In genomic region chr2:112803691-112804521, GRCh38 we compare ENCODE assay signal across 13 cellular contexts. TPM values are rescaled to one million over a fixed set of nuclear protein-coding genes. Genes with fewer than 3 reads are reported as not detected.
A peak's percentile ranks its signal among the peaks of the same experiment; 100 is the strongest.
DNase-seq lines count a peak whose midpoint lies in the region; ATAC-seq and TF ChIP-seq lines count a peak whose summit lies in the region.
"Had no signal": no experiment of that assay in that cellular context is flagged by ENCODE, and none has a peak within 500 bp of the region (broad histone marks: within the 10 kb centered on the region; RNA-seq: fewer than 3 reads in every experiment).

No MANE protein-coding gene starts in this region.

- no peaks in the 10 kb centered on the region for H3K9me3 ChIP-seq in CD8-positive, alpha-beta memory T cell (ENCODE audit: low read length)

- peaks cover 11% of the 10 kb centered on the region for H3K36me3 Mint-ChIP-seq in activated naive CD4-positive, alpha-beta T cell treated with anti-CD3 and anti-CD28 coated beads, Interleukin-2, amount 10 ng/mL, durations not matched to agents 7 days and 5 days
- no peaks in the 10 kb centered on the region for H3K36me3 Mint-ChIP-seq in activated naive CD4-positive, alpha-beta T cell treated with anti-CD3 and anti-CD28 coated beads for 36 hours (ENCODE audit: low read depth)
- H3K36me3 Mint-ChIP-seq in CD8-positive, alpha-beta memory T cell = peaks cover 0 to 9% (median 0%) of the 10 kb centered on the region in 3 donors

- TF ChIP-seq CTCF in brain microvascular endothelial cell (IDR thresholded peaks at IDR 0.05; ENCODE audit: low read depth, low read length, missing control alignments) = no peak

- CTCF ChIA-PET in activated naive CD4-positive, alpha-beta T cell treated with anti-CD3 and anti-CD28 coated beads, Interleukin-2, amount 10 ng/mL, durations not matched to agents 7 days and 5 days (lab: Charles Lee) = interaction anchor here (1.3 kb wide), 1 partner anchor 81 kb away, joined by 3 read pairs; no protein-coding TSS in a partner anchor
- CTCF ChIA-PET in activated naive CD4-positive, alpha-beta T cell treated with anti-CD3 and anti-CD28 coated beads for 36 hours (lab: Charles Lee) = no interaction called here
- CTCF ChIA-PET in CD8-positive, alpha-beta memory T cell (lab: Charles Lee) = no interaction called here

- no peak overlapping the region for H3K4me3 ChIP-seq in brain microvascular endothelial cell (ENCODE audit: low read depth, low read length)
- no peak overlapping the region for H3K4me3 ChIP-seq in CD8-positive, alpha-beta memory T cell (ENCODE audit: low read length)

- no peak overlapping the region for H3K4me3 Mint-ChIP-seq in activated naive CD4-positive, alpha-beta T cell treated with anti-CD3 and anti-CD28 coated beads, Interleukin-2, amount 10 ng/mL, durations not matched to agents 7 days and 5 days
- H3K4me3 Mint-ChIP-seq in activated naive CD4-positive, alpha-beta T cell treated with anti-CD3 and anti-CD28 coated beads for 36 hours = no peak overlapping the region
- no peak overlapping the region for H3K4me3 Mint-ChIP-seq in CD8-positive, alpha-beta memory T cell

- no peaks in the 10 kb centered on the region for H3K4me1 ChIP-seq in CD8-positive, alpha-beta memory T cell (ENCODE audit: insufficient read depth, low read length)

- in situ Hi-C loops in brain microvascular endothelial cell (cut with HindIII; ENCODE audit: low pct_ligation_motif_present, low sequenced_read_pairs) = no loop called here

- no peaks in the 10 kb centered on the region for H3K36me3 ChIP-seq in brain microvascular endothelial cell (replicated peaks)
- no peaks in the 10 kb centered on the region for H3K36me3 ChIP-seq in CD8-positive, alpha-beta memory T cell (ENCODE audit: insufficient read depth, low read length)

- peaks cover 11% of the 10 kb centered on the region for H3K9me3 Mint-ChIP-seq in activated naive CD4-positive, alpha-beta T cell treated with anti-CD3 and anti-CD28 coated beads, Interleukin-2, amount 10 ng/mL, durations not matched to agents 7 days and 5 days
- H3K9me3 Mint-ChIP-seq in activated naive CD4-positive, alpha-beta T cell treated with anti-CD3 and anti-CD28 coated beads for 36 hours = peaks cover 11% of the 10 kb centered on the region
- H3K9me3 Mint-ChIP-seq in CD8-positive, alpha-beta memory T cell = peaks cover 2 to 7% (median 7%) of the 10 kb centered on the region in 5 donors

- no peak for DNase-seq in activated naive CD4-positive, alpha-beta T cell treated with anti-CD3 and anti-CD28 coated beads, Interleukin-2, amount 10 ng/mL, durations not matched to agents 7 days and 5 days
- DNase-seq in activated naive CD4-positive, alpha-beta T cell treated with anti-CD3 and anti-CD28 coated beads for 36 hours = no peak
- DNase-seq in HuH-7.5 (ENCODE audit: low spot score) (peak; percentile 45), brain microvascular endothelial cell (peak; percentile 90), HK-2 (ENCODE audit: unreplicated experiment) (no peak)
- DNase-seq in stimulated activated naive CD8-positive, alpha-beta T cell treated with anti-CD3 and anti-CD28 coated beads, Interleukin-15, Interleukin-2, amounts not matched to agents 100 U/mL and 50 U/mL, for 24 hours = no peak
- no peak for DNase-seq in CD8-positive, alpha-beta memory T cell
- no peak for DNase-seq in stimulated activated naive CD4-positive, alpha-beta T cell (lab: John Stamatoyannopoulos, UW)
- DNase-seq: activated CD4-positive, CD25-positive, alpha-beta regulatory T cell; NCI-H524 had no signal

- intact Hi-C loops in activated naive CD4-positive, alpha-beta T cell treated with anti-CD3 and anti-CD28 coated beads for 36 hours (cut with micrococcal nuclease) = loop anchor here (1.0 kb wide), 1 partner anchor 8 kb away; no protein-coding TSS in a partner anchor

- peaks cover 7% of the 10 kb centered on the region for H3K27me3 Mint-ChIP-seq in activated naive CD4-positive, alpha-beta T cell treated with anti-CD3 and anti-CD28 coated beads, Interleukin-2, amount 10 ng/mL, durations not matched to agents 7 days and 5 days
- no peaks in the 10 kb centered on the region for H3K27me3 Mint-ChIP-seq in activated naive CD4-positive, alpha-beta T cell treated with anti-CD3 and anti-CD28 coated beads for 36 hours (ENCODE audit: low read depth)
- H3K27me3 Mint-ChIP-seq in CD8-positive, alpha-beta memory T cell = peaks cover 0 to 6% of the 10 kb centered on the region in 2 donors

- POLR2A ChIA-PET in CD8-positive, alpha-beta memory T cell (lab: Charles Lee) = no interaction called here

- peak; percentile 89 for ATAC-seq in stimulated activated naive CD8-positive, alpha-beta T cell treated with anti-CD3 and anti-CD28 coated beads, Interleukin-15, Interleukin-2, amounts not matched to agents 100 U/mL and 50 U/mL, for 24 hours
- ATAC-seq: left lobe of liver had no signal

- H3K4me1 Mint-ChIP-seq in activated naive CD4-positive, alpha-beta T cell treated with anti-CD3 and anti-CD28 coated beads, Interleukin-2, amount 10 ng/mL, durations not matched to agents 7 days and 5 days = peaks cover 47% of the 10 kb centered on the region
- peaks cover 17% of the 10 kb centered on the region for H3K4me1 Mint-ChIP-seq in activated naive CD4-positive, alpha-beta T cell treated with anti-CD3 and anti-CD28 coated beads for 36 hours (ENCODE audit: low read depth)
- H3K4me1 Mint-ChIP-seq in CD8-positive, alpha-beta memory T cell = peaks cover 0 to 4% (median 3%) of the 10 kb centered on the region in 3 donors

- H3K27ac ChIP-seq in brain microvascular endothelial cell = peak overlapping the region; percentile 85
- H3K27ac ChIP-seq in CD8-positive, alpha-beta memory T cell (ENCODE audit: low read depth, low read length) = no peak overlapping the region

- H3K27me3 ChIP-seq in brain microvascular endothelial cell (replicated peaks) = no peaks in the 10 kb centered on the region
- no peaks in the 10 kb centered on the region for H3K27me3 ChIP-seq in CD8-positive, alpha-beta memory T cell (ENCODE audit: insufficient read depth, low read length, poor library complexity, severe bottlenecking)

- peak overlapping the region; percentile 56 for H3K27ac Mint-ChIP-seq in activated naive CD4-positive, alpha-beta T cell treated with anti-CD3 and anti-CD28 coated beads, Interleukin-2, amount 10 ng/mL, durations not matched to agents 7 days and 5 days
- H3K27ac Mint-ChIP-seq in activated naive CD4-positive, alpha-beta T cell treated with anti-CD3 and anti-CD28 coated beads for 36 hours = no peak overlapping the region
- H3K27ac Mint-ChIP-seq in CD8-positive, alpha-beta memory T cell = no peak overlapping the region

RNA-seq across cellular contexts. Expression of gene IL1A, which starts 19.6 kb away (rescaled TPM):
- under 1 TPM; 0.17 to 0.29 TPM for total RNA-seq in activated naive CD4-positive, alpha-beta T cell treated with anti-CD3 and anti-CD28 coated beads for 36 hours
- total RNA-seq in CD8-positive, alpha-beta memory T cell = 1 to 10 TPM; 2.2 to 3.1 TPM
- polyA plus RNA-seq in CD8-positive, alpha-beta memory T cell = not detected
- total RNA-seq: dermis microvascular lymphatic vessel endothelial cell, left lobe of liver, skeletal muscle tissue had no signal

RNA-seq across cellular contexts. Expression of gene IL1B, which starts 32.7 kb away (rescaled TPM):
- total RNA-seq in activated naive CD4-positive, alpha-beta T cell treated with anti-CD3 and anti-CD28 coated beads for 36 hours = not detected
- not detected for total RNA-seq in CD8-positive, alpha-beta memory T cell
- not detected for polyA plus RNA-seq in CD8-positive, alpha-beta memory T cell
- total RNA-seq: dermis microvascular lymphatic vessel endothelial cell, left lobe of liver had no signal

RNA-seq across cellular contexts. Expression of gene CKAP2L, which starts 39.5 kb away (rescaled TPM):
- 10 to 100 TPM; 49.2 to 50.8 TPM for total RNA-seq in activated naive CD4-positive, alpha-beta T cell treated with anti-CD3 and anti-CD28 coated beads for 36 hours
- total RNA-seq in CD8-positive, alpha-beta memory T cell = 10 to 100 TPM; 19.1 to 19.6 TPM
- polyA plus RNA-seq in CD8-positive, alpha-beta memory T cell = not detected

Comparison
In these comparisons a context has a peak if more than half of its experiments do, and no peak if none do; other contexts are left out.
1. DNase-seq: peak in HuH-7.5 (single experiment) and brain microvascular endothelial cell (single experiment); none in activated naive CD4-positive, alpha-beta T cell treated with anti-CD3 and anti-CD28 coated beads, Interleukin-2, amount 10 ng/mL, durations not matched to agents 7 days and 5 days (single experiment), activated naive CD4-positive, alpha-beta T cell treated with anti-CD3 and anti-CD28 coated beads for 36 hours (single experiment), stimulated activated naive CD8-positive, alpha-beta T cell treated with anti-CD3 and anti-CD28 coated beads, Interleukin-15, Interleukin-2, amounts not matched to agents 100 U/mL and 50 U/mL, for 24 hours (single experiment), CD8-positive, alpha-beta memory T cell (0 of 5), HK-2 (single experiment) and stimulated activated naive CD4-positive, alpha-beta T cell (0 of 6).